2 cellular contexts compared by ENCODE assay signal in the genomic region with DNA sequence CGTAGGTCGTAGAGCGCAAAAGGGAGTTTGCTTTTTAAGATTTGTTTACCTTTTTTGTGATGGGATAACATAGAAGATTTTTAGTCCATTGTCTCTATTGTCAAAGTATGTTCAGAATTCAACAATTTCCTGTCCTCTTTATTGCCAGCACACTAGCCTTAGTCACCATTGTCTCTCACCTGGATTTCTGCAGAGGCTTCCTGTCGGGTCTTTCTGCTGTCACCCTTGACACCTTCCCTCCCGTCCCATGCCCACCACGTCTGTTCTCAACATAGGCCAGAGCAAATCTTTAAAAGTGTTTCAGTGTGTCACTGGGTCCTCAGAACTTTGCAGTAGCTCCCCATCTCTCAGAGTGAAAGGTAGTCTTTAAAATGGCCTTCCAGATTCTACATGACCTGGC.
TF ChIP-seq lines count a peak whose summit lies in the region.

No MANE protein-coding gene starts in this region.

TF ChIP-seq in GM23338, 12 proteins besides CTCF, POLR2A, EP300 and RAD21 (continued from another document):
- TF ChIP-seq, protein P1, sequence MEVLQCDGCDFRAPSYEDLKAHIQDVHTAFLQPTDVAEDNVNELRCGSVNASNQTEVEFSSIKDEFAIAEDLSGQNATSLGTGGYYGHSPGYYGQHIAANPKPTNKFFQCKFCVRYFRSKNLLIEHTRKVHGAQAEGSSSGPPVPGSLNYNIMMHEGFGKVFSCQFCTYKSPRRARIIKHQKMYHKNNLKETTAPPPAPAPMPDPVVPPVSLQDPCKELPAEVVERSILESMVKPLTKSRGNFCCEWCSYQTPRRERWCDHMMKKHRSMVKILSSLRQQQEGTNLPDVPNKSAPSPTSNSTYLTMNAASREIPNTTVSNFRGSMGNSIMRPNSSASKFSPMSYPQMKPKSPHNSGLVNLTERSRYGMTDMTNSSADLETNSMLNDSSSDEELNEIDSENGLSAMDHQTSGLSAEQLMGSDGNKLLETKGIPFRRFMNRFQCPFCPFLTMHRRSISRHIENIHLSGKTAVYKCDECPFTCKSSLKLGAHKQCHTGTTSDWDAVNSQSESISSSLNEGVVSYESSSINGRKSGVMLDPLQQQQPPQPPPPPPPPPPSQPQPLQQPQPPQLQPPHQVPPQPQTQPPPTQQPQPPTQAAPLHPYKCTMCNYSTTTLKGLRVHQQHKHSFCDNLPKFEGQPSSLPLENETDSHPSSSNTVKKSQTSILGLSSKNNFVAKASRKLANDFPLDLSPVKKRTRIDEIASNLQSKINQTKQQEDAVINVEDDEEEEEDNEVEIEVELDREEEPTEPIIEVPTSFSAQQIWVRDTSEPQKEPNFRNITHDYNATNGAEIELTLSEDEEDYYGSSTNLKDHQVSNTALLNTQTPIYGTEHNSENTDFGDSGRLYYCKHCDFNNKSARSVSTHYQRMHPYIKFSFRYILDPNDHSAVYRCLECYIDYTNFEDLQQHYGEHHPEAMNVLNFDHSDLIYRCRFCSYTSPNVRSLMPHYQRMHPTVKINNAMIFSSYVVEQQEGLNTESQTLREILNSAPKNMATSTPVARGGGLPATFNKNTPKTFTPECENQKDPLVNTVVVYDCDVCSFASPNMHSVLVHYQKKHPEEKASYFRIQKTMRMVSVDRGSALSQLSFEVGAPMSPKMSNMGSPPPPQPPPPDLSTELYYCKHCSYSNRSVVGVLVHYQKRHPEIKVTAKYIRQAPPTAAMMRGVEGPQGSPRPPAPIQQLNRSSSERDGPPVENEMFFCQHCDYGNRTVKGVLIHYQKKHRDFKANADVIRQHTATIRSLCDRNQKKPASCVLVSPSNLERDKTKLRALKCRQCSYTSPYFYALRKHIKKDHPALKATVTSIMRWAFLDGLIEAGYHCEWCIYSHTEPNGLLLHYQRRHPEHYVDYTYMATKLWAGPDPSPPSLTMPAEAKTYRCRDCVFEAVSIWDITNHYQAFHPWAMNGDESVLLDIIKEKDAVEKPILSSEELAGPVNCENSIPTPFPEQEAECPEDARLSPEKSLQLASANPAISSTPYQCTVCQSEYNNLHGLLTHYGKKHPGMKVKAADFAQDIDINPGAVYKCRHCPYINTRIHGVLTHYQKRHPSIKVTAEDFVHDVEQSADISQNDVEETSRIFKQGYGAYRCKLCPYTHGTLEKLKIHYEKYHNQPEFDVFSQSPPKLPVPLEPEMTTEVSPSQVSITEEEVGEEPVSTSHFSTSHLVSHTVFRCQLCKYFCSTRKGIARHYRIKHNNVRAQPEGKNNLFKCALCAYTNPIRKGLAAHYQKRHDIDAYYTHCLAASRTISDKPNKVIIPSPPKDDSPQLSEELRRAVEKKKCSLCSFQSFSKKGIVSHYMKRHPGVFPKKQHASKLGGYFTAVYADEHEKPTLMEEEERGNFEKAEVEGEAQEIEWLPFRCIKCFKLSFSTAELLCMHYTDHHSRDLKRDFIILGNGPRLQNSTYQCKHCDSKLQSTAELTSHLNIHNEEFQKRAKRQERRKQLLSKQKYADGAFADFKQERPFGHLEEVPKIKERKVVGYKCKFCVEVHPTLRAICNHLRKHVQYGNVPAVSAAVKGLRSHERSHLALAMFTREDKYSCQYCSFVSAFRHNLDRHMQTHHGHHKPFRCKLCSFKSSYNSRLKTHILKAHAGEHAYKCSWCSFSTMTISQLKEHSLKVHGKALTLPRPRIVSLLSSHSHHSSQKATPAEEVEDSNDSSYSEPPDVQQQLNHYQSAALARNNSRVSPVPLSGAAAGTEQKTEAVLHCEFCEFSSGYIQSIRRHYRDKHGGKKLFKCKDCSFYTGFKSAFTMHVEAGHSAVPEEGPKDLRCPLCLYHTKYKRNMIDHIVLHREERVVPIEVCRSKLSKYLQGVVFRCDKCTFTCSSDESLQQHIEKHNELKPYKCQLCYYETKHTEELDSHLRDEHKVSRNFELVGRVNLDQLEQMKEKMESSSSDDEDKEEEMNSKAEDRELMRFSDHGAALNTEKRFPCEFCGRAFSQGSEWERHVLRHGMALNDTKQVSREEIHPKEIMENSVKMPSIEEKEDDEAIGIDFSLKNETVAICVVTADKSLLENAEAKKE (CRISPR knock-in tag; IDR thresholded peaks at IDR 0.05): no peak
- TF ChIP-seq CREB1 (CRISPR knock-in tag; IDR thresholded peaks at IDR 0.05; ENCODE audit: low read depth) (no peak), EZH2 (IDR thresholded peaks at IDR 0.05; ENCODE audit: low read depth, unreplicated experiment) (no peak), ZNF331 (CRISPR knock-in tag; IDR thresholded peaks at IDR 0.05; ENCODE audit: low read depth) (no peak), STAT1 (IDR thresholded peaks at IDR 0.05; ENCODE audit: unreplicated experiment) (no peak), POLR2AphosphoS5 (IDR thresholded peaks at IDR 0.05; ENCODE audit: low read depth) (no peak)
- TF ChIP-seq, protein P2, sequence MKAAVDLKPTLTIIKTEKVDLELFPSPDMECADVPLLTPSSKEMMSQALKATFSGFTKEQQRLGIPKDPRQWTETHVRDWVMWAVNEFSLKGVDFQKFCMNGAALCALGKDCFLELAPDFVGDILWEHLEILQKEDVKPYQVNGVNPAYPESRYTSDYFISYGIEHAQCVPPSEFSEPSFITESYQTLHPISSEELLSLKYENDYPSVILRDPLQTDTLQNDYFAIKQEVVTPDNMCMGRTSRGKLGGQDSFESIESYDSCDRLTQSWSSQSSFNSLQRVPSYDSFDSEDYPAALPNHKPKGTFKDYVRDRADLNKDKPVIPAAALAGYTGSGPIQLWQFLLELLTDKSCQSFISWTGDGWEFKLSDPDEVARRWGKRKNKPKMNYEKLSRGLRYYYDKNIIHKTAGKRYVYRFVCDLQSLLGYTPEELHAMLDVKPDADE (IDR thresholded peaks at IDR 0.05): no peak

TF ChIP-seq in WTC11, 78 proteins besides CTCF, POLR2A, EP300 and RAD21 (continued from another document):
- TF ChIP-seq, protein P3, sequence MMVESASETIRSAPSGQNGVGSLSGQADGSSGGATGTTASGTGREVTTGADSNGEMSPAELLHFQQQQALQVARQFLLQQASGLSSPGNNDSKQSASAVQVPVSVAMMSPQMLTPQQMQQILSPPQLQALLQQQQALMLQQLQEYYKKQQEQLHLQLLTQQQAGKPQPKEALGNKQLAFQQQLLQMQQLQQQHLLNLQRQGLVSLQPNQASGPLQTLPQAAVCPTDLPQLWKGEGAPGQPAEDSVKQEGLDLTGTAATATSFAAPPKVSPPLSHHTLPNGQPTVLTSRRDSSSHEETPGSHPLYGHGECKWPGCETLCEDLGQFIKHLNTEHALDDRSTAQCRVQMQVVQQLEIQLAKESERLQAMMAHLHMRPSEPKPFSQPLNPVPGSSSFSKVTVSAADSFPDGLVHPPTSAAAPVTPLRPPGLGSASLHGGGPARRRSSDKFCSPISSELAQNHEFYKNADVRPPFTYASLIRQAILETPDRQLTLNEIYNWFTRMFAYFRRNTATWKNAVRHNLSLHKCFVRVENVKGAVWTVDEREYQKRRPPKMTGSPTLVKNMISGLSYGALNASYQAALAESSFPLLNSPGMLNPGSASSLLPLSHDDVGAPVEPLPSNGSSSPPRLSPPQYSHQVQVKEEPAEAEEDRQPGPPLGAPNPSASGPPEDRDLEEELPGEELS (CRISPR knock-in tag; IDR thresholded peaks at IDR 0.05): no peak
- no peak for TF ChIP-seq FOXP1 (CRISPR knock-in tag; IDR thresholded peaks at IDR 0.05; ENCODE audit: borderline replicate concordance)
- TF ChIP-seq, protein P4, sequence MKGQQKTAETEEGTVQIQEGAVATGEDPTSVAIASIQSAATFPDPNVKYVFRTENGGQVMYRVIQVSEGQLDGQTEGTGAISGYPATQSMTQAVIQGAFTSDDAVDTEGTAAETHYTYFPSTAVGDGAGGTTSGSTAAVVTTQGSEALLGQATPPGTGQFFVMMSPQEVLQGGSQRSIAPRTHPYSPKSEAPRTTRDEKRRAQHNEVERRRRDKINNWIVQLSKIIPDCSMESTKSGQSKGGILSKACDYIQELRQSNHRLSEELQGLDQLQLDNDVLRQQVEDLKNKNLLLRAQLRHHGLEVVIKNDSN (CRISPR knock-in tag; IDR thresholded peaks at IDR 0.05): no peak
